13 cellular contexts compared by ENCODE assay signal in the genomic region with DNA sequence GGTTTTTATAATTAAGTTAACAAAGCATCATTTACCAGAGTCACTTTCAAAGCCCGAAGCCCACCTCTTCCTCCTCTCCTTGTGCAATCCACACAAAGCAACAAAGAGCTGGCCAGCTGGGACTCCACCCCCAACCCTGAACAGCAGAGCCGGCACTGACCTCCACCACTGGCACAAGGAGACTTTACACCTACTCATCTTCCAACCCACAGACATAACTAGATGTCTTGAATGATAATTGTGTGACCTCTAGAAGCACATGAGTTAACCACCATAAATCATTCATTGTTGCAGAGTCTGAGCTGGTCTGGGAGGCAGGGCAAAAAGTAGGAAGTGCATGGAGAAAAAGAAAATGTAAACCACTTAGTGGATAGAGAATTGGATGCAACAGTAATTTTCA.
DNase-seq lines count a peak whose midpoint lies in the region; ATAC-seq, FAIRE-seq and TF ChIP-seq lines count a peak whose summit lies in the region.
"Had no signal": no experiment of that assay in that cellular context is flagged by ENCODE, and none has a peak within 500 bp of the region (broad histone marks: within the 10 kb centered on the region; RNA-seq: fewer than 3 reads in every experiment).

No MANE protein-coding gene starts in this region.

- TF ChIP-seq EP300 in K562 (IDR thresholded peaks at IDR 0.05; ENCODE audit: low read length), result no peak

- H3K27ac ChIP-seq in K562 (ENCODE audit: extremely low read depth, low read depth, low read length) (no peak overlapping the region), lung (ENCODE audit: low read depth in 1 of 2, low read length in 1 of 2) (no peak overlapping the region)
- H3K27ac ChIP-seq: thoracic aorta had no signal

- CTCF ChIA-PET in K562 (lab: Yijun Ruan, JAX; ENCODE audit: low intra/inter-chr PET ratio), result no interaction called here

- H3K27me3 ChIP-seq in K562 (ENCODE audit: control insufficient read depth in 2 of 2, insufficient read depth in 2 of 2, low read length in 2 of 2), result no peaks in the 10 kb centered on the region; a peak in 1 of 5 replicates
- no peaks in the 10 kb centered on the region for H3K27me3 ChIP-seq in lung (ENCODE audit: control insufficient read depth, insufficient read depth)

- POLR2A ChIA-PET in K562 (lab: Yijun Ruan, JAX), result interaction anchor here (0.8 kb wide), 1 partner anchor 57 kb away, joined by 3 read pairs; no protein-coding TSS in a partner anchor

- in situ Hi-C loops in K562 (cut with MboI), result no loop called here

- no peaks in the 10 kb centered on the region for H3K4me1 ChIP-seq in K562 (replicated peaks in 1 of 2; ENCODE audit: control insufficient read depth in 2 of 2, insufficient read depth in 2 of 2, low read length in 2 of 2)
- H3K4me1 ChIP-seq in lung (ENCODE audit: control insufficient read depth in 2 of 2, insufficient read depth in 2 of 2, low read length in 2 of 2), result no peaks in the 10 kb centered on the region

- H3K4me3 ChIP-seq in K562, result no peak overlapping the region
- H3K4me3 ChIP-seq in lung, result no peak overlapping the region
- H3K4me3 ChIP-seq: thoracic aorta had no signal

- H3K9ac ChIP-seq in K562 (ENCODE audit: insufficient read depth in 1 of 2, low read depth in 2 of 2, low read length in 2 of 2), result no peak overlapping the region

- DNase-seq in COLO829 (ENCODE audit: low spot score) (peak; percentile 90), LHCN-M2 (ENCODE audit: low read depth) (peak; percentile 44), K562 (ENCODE audit: extremely low read depth in 1 of 4, low spot score in 3 of 4) (peak in 1 of 4 experiments; percentile 1), lung (ENCODE audit: low spot score) (no peak), ecto neural progenitor cell (ENCODE audit: low spot score) (no peak), natural killer cell (no peak)
- DNase-seq in activated T-cell treated with anti-CD3 and anti-CD28 coated beads, Interleukin-2, amount 50 U/mL, for 4 hours, result no peak
- DNase-seq: activated B cell treated with CpG ODN at 0.5 μM for 24 hours; activated naive CD4-positive, alpha-beta T cell; stimulated activated CD4-positive, alpha-beta T cell treated with anti-CD3 and anti-CD28 coated beads, Interleukin-2, amount 100 ng/mL, for 24 hours; stimulated activated CD8-positive, alpha-beta memory T cell treated with anti-CD3 and anti-CD28 coated beads, Interleukin-4, amount 100 ng/mL, for 48 hours had no signal

- TF ChIP-seq POLR2A in K562 (conservative IDR thresholded peaks at IDR 0.05), result no peak

- H3K9me3 ChIP-seq in K562 (replicated peaks; ENCODE audit: control insufficient read depth, insufficient read depth, low read depth, low read length) (no peaks in the 10 kb centered on the region), lung (ENCODE audit: control insufficient read depth in 2 of 2, insufficient read depth in 1 of 2, low read length in 1 of 2) (no peaks in the 10 kb centered on the region)
- H3K9me3 ChIP-seq: thoracic aorta had no signal

- TF ChIP-seq RAD21 in K562 (CRISPR knock-in tag; conservative IDR thresholded peaks at IDR 0.05 in 1 of 2, IDR thresholded peaks at IDR 0.05 in 1 of 2), result no peak

- H3K4me3 Mint-ChIP-seq in activated T-cell treated with anti-CD3 and anti-CD28 coated beads, Interleukin-2, amount 50 U/mL, for 4 hours, result no peak overlapping the region
- no peak overlapping the region for H3K4me3 Mint-ChIP-seq in natural killer cell
- H3K4me3 Mint-ChIP-seq: activated B cell treated with CpG ODN at 0.5 μM for 24 hours had no signal

- H3K79me2 ChIP-seq in K562 (ENCODE audit: control insufficient read depth, insufficient read depth, low read length), result no peaks in the 10 kb centered on the region

- H3K36me3 Mint-ChIP-seq in activated T-cell treated with anti-CD3 and anti-CD28 coated beads, Interleukin-2, amount 50 U/mL, for 4 hours (ENCODE audit: insufficient read depth), result peaks cover 4% of the 10 kb centered on the region
- no peaks in the 10 kb centered on the region for H3K36me3 Mint-ChIP-seq in natural killer cell

- intact Hi-C loops in K562 (cut with micrococcal nuclease) (no loop called here), natural killer cell (cut with micrococcal nuclease) (no loop called here)

- no peaks in the 10 kb centered on the region for H3K36me3 ChIP-seq in K562 (ENCODE audit: control insufficient read depth, insufficient read depth, low read length)
- H3K36me3 ChIP-seq in lung (ENCODE audit: control insufficient read depth in 2 of 2, insufficient read depth in 2 of 2, low read length in 2 of 2), result no peaks in the 10 kb centered on the region
- H3K36me3 ChIP-seq: thoracic aorta had no signal

- peaks cover 3% of the 10 kb centered on the region for H3K4me1 Mint-ChIP-seq in activated T-cell treated with anti-CD3 and anti-CD28 coated beads, Interleukin-2, amount 50 U/mL, for 4 hours (ENCODE audit: low read depth)
- no peaks in the 10 kb centered on the region for H3K4me1 Mint-ChIP-seq in natural killer cell
- H3K4me1 Mint-ChIP-seq: activated B cell treated with CpG ODN at 0.5 μM for 24 hours had no signal

- no peaks in the 10 kb centered on the region for H3K9me1 ChIP-seq in K562 (ENCODE audit: control insufficient read depth, insufficient read depth, low read length)

- no peaks in the 10 kb centered on the region for H3K27me3 Mint-ChIP-seq in activated T-cell treated with anti-CD3 and anti-CD28 coated beads, Interleukin-2, amount 50 U/mL, for 4 hours (ENCODE audit: low read depth)
- H3K27me3 Mint-ChIP-seq in natural killer cell (ENCODE audit: low read depth in 2 of 2), result peaks cover 14 to 18% of the 10 kb centered on the region in 2 donors
- H3K27me3 Mint-ChIP-seq: activated B cell treated with CpG ODN at 0.5 μM for 24 hours had no signal

- no peaks in the 10 kb centered on the region for H3K9me3 Mint-ChIP-seq in activated T-cell treated with anti-CD3 and anti-CD28 coated beads, Interleukin-2, amount 50 U/mL, for 4 hours
- no peaks in the 10 kb centered on the region for H3K9me3 Mint-ChIP-seq in natural killer cell
- H3K9me3 Mint-ChIP-seq: activated B cell treated with CpG ODN at 0.5 μM for 24 hours had no signal

- ATAC-seq in K562, result no peak
- ATAC-seq in lung (ENCODE audit: insufficient read depth, low FRiP score), result peak; percentile 55
- no peak for ATAC-seq in activated T-cell treated with anti-CD3 and anti-CD28 coated beads, Interleukin-2, amount 50 U/mL, for 4 hours
- no peak for ATAC-seq in natural killer cell
- no peak for ATAC-seq in GM21786 (IDR thresholded peaks at IDR 0.05; ENCODE audit: unreplicated experiment)

- H4K20me1 ChIP-seq in K562 (replicated peaks; ENCODE audit: control insufficient read depth, insufficient read depth, low read length), result no peaks in the 10 kb centered on the region

- WGBS in K562 (ENCODE audit: insufficient coverage, low coverage, missing lambda C conversion rate), result 4% methylated on average over 2 of the region's 2 CpGs
- WGBS in lung, 2 donors, result 21 to 44% methylated on average over 2 of the region's 2 CpGs

- no peak for FAIRE-seq in K562 (lab: Jason Lieb, UNC)

- no peak overlapping the region for H3K27ac Mint-ChIP-seq in natural killer cell
- H3K27ac Mint-ChIP-seq: activated B cell treated with CpG ODN at 0.5 μM for 24 hours had no signal

- H3K4me2 ChIP-seq in K562 (ENCODE audit: insufficient read depth, low read length), result no peak overlapping the region

- TF ChIP-seq CTCF in K562 (IDR thresholded peaks at IDR 0.05 in 2 of 3, conservative IDR thresholded peaks at IDR 0.05 in 1 of 3; ENCODE audit: insufficient read depth in 2 of 3, low read depth in 1 of 3, low read length in 3 of 3), result no peak
- TF ChIP-seq CTCF in lung (IDR thresholded peaks at IDR 0.05; ENCODE audit: control extremely low read depth, extremely low read depth), result no peak
- TF ChIP-seq CTCF in natural killer cell (IDR thresholded peaks at IDR 0.05), result no peak

- no TSS peak for BruUV-seq in K562 (replicated peaks; lab: Mats Ljungman, UMichigan)

- H2AFZ ChIP-seq in K562 (ENCODE audit: low read depth, low read length), result no peak overlapping the region

TF ChIP-seq in K562, 482 proteins besides CTCF, POLR2A, EP300 and RAD21:
- TF ChIP-seq, protein P1, sequence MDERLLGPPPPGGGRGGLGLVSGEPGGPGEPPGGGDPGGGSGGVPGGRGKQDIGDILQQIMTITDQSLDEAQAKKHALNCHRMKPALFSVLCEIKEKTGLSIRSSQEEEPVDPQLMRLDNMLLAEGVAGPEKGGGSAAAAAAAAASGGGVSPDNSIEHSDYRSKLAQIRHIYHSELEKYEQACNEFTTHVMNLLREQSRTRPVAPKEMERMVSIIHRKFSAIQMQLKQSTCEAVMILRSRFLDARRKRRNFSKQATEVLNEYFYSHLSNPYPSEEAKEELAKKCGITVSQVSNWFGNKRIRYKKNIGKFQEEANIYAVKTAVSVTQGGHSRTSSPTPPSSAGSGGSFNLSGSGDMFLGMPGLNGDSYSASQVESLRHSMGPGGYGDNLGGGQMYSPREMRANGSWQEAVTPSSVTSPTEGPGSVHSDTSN (CRISPR knock-in tag; IDR thresholded peaks at IDR 0.05; ENCODE audit: low read depth), result no peak
- TF ChIP-seq, protein P1 (tag; conservative IDR thresholded peaks at IDR 0.05; ENCODE audit: low read depth), result peak; percentile 72
- TF ChIP-seq, protein P2, sequence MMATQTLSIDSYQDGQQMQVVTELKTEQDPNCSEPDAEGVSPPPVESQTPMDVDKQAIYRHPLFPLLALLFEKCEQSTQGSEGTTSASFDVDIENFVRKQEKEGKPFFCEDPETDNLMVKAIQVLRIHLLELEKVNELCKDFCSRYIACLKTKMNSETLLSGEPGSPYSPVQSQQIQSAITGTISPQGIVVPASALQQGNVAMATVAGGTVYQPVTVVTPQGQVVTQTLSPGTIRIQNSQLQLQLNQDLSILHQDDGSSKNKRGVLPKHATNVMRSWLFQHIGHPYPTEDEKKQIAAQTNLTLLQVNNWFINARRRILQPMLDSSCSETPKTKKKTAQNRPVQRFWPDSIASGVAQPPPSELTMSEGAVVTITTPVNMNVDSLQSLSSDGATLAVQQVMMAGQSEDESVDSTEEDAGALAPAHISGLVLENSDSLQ (IDR thresholded peaks at IDR 0.05), result peak; percentile 67; the same call in 1 of the 2 replicates
- TF ChIP-seq MEIS2 (IDR thresholded peaks at IDR 0.05; ENCODE audit: partially characterized antibody) (peak; percentile 74), ZKSCAN1 (IDR thresholded peaks at IDR 0.05; ENCODE audit: low read depth, low read length) (no peak), XRCC3 (IDR thresholded peaks at IDR 0.05) (no peak), SPI1 (IDR thresholded peaks at IDR 0.05; ENCODE audit: borderline replicate concordance, low read depth, low read length) (peak; percentile 43; the same call in 1 of the 2 replicates)

Comparison
In these comparisons a context has a peak if more than half of its experiments do, and no peak if none do; other contexts are left out.
1. DNase-seq: peak in COLO829 (single experiment) and LHCN-M2 (single experiment); none in lung (single experiment), activated T-cell treated with anti-CD3 and anti-CD28 coated beads, Interleukin-2, amount 50 U/mL, for 4 hours (single experiment), ecto neural progenitor cell (single experiment) and natural killer cell (single experiment).